In genomic region chr2:20675701-20676352, GRCh38 we compare ENCODE assay signal across 9 cellular contexts. TPM values are rescaled to one million over a fixed set of nuclear protein-coding genes. Genes with fewer than 3 reads are reported as not detected.
A peak's percentile ranks its signal among the peaks of the same experiment; 100 is the strongest.
DNase-seq lines count a peak whose midpoint lies in the region; ATAC-seq, FAIRE-seq and TF ChIP-seq lines count a peak whose summit lies in the region.
"Had no signal": no experiment of that assay in that cellular context is flagged by ENCODE, and none has a peak within 500 bp of the region (broad histone marks: within the 10 kb centered on the region; RNA-seq: fewer than 3 reads in every experiment).

No MANE protein-coding gene starts in this region.

- peak overlapping the region; percentile 32 for H3K27ac Mint-ChIP-seq in stimulated activated effector memory CD8-positive, alpha-beta T cell treated with anti-CD3 and anti-CD28 coated beads, Interleukin-12 subunit alpha, Interleukin-12 subunit beta, amount 100 ng/mL, for 72 hours

- 51% methylated on average over 6 of the region's 6 CpGs for WGBS in K562 (ENCODE audit: insufficient coverage, low coverage, missing lambda C conversion rate)

- TF ChIP-seq RAD21 in K562 (CRISPR knock-in tag; conservative IDR thresholded peaks at IDR 0.05 in 1 of 2, IDR thresholded peaks at IDR 0.05 in 1 of 2) = no peak

- H3K4me3 ChIP-seq in K562 = no peak overlapping the region
- H3K4me3 ChIP-seq in effector memory CD4-positive, alpha-beta T cell (ENCODE audit: insufficient read depth, low read depth, low read length, poor library complexity, severe bottlenecking) = no peak overlapping the region

- no peak overlapping the region for H2AFZ ChIP-seq in K562 (ENCODE audit: low read depth, low read length)

- no peaks in the 10 kb centered on the region; the same call in none of the 2 replicates for H4K20me1 ChIP-seq in K562 (replicated peaks; ENCODE audit: control insufficient read depth, insufficient read depth, low read length)

- H3K4me1 ChIP-seq in K562 (replicated peaks in 1 of 2; ENCODE audit: control insufficient read depth in 2 of 2, insufficient read depth in 2 of 2, low read length in 2 of 2) = peaks cover 0 to 7% of the 10 kb centered on the region in 2 experiments; a peak in 1 of 5 replicates
- H3K4me1 ChIP-seq in effector memory CD4-positive, alpha-beta T cell (ENCODE audit: control insufficient read depth, insufficient read depth, low read length, poor library complexity, severe bottlenecking) = no peaks in the 10 kb centered on the region

- H3K27me3 ChIP-seq in K562 (ENCODE audit: control insufficient read depth in 2 of 2, insufficient read depth in 2 of 2, low read length in 2 of 2) = peaks cover 9 to 34% of the 10 kb centered on the region in 2 experiments
- H3K27me3 ChIP-seq in effector memory CD4-positive, alpha-beta T cell (replicated peaks; ENCODE audit: control insufficient read depth, insufficient read depth, low read length, poor library complexity, severe bottlenecking) = peaks cover 12% of the 10 kb centered on the region

- no peak for TF ChIP-seq CTCF in K562 (IDR thresholded peaks at IDR 0.05 in 2 of 3, conservative IDR thresholded peaks at IDR 0.05 in 1 of 3; ENCODE audit: insufficient read depth in 2 of 3, low read depth in 1 of 3, low read length in 3 of 3)

- DNase-seq in K562 (ENCODE audit: extremely low read depth in 1 of 4, low spot score in 3 of 4) (no peak), GDM1 (lab: John Stamatoyannopoulos, UW) (no peak), NCI-H2196 (lab: John Stamatoyannopoulos, UW; ENCODE audit: unreplicated experiment) (no peak)
- DNase-seq in stimulated activated effector memory CD8-positive, alpha-beta T cell treated with anti-CD3 and anti-CD28 coated beads, Interleukin-12 subunit alpha, Interleukin-12 subunit beta, amount 100 ng/mL, for 72 hours (ENCODE audit: low spot score in 2 of 2) = no peak
- DNase-seq in effector memory CD4-positive, alpha-beta T cell = no peak

- no TSS peak for BruUV-seq in K562 (replicated peaks; lab: Mats Ljungman, UMichigan)

- in situ Hi-C loops in K562 (cut with MboI) = no loop called here

- H3K9ac ChIP-seq in K562 (ENCODE audit: insufficient read depth in 1 of 2, low read depth in 2 of 2, low read length in 2 of 2) = no peak overlapping the region

- H3K4me1 Mint-ChIP-seq in stimulated activated effector memory CD8-positive, alpha-beta T cell treated with anti-CD3 and anti-CD28 coated beads, Interleukin-12 subunit alpha, Interleukin-12 subunit beta, amount 100 ng/mL, for 72 hours = peaks cover 19% of the 10 kb centered on the region

- CTCF ChIA-PET in K562 (lab: Yijun Ruan, JAX; ENCODE audit: low intra/inter-chr PET ratio) = interaction anchor here (2.1 kb wide), 1 partner anchor 14 kb away, joined by 6 read pairs; no protein-coding TSS in a partner anchor

- intact Hi-C loops in K562 (cut with micrococcal nuclease) = no loop called here

- H3K9me3 Mint-ChIP-seq in stimulated activated effector memory CD8-positive, alpha-beta T cell treated with anti-CD3 and anti-CD28 coated beads, Interleukin-12 subunit alpha, Interleukin-12 subunit beta, amount 100 ng/mL, for 72 hours = no peaks in the 10 kb centered on the region

- TF ChIP-seq POLR2A in GM18505 (IDR thresholded peaks at IDR 0.05; ENCODE audit: borderline replicate concordance, extremely low read depth, insufficient read depth, insufficient read length) (no peak), K562 (conservative IDR thresholded peaks at IDR 0.05) (no peak)

- H3K4me2 ChIP-seq in K562 (ENCODE audit: insufficient read depth, low read length) = no peak overlapping the region

- no peaks in the 10 kb centered on the region for H3K9me1 ChIP-seq in K562 (ENCODE audit: control insufficient read depth, insufficient read depth, low read length)

- ATAC-seq in GM18505 (IDR thresholded peaks at IDR 0.05; ENCODE audit: unreplicated experiment) = peak; percentile 57
- peak; percentile 44 for ATAC-seq in GM21390 (IDR thresholded peaks at IDR 0.05; ENCODE audit: unreplicated experiment)
- peak; percentile 75 for ATAC-seq in HG03469 (IDR thresholded peaks at IDR 0.05; ENCODE audit: unreplicated experiment)
- ATAC-seq in K562 = peak; percentile 60
- ATAC-seq in stimulated activated effector memory CD8-positive, alpha-beta T cell treated with anti-CD3 and anti-CD28 coated beads, Interleukin-12 subunit alpha, Interleukin-12 subunit beta, amount 100 ng/mL, for 72 hours = peak; percentile 61

- H3K4me3 Mint-ChIP-seq in stimulated activated effector memory CD8-positive, alpha-beta T cell treated with anti-CD3 and anti-CD28 coated beads, Interleukin-12 subunit alpha, Interleukin-12 subunit beta, amount 100 ng/mL, for 72 hours = no peak overlapping the region

- no peak overlapping the region for H3K27ac ChIP-seq in K562 (ENCODE audit: extremely low read depth, low read depth, low read length)
- no peak overlapping the region for H3K27ac ChIP-seq in effector memory CD4-positive, alpha-beta T cell (ENCODE audit: insufficient read depth, low read length, poor library complexity, severe bottlenecking)

- TF ChIP-seq EP300 in K562 (IDR thresholded peaks at IDR 0.05; ENCODE audit: low read length) = no peak

- H3K36me3 Mint-ChIP-seq in stimulated activated effector memory CD8-positive, alpha-beta T cell treated with anti-CD3 and anti-CD28 coated beads, Interleukin-12 subunit alpha, Interleukin-12 subunit beta, amount 100 ng/mL, for 72 hours = peaks cover 2% of the 10 kb centered on the region

- H3K9me3 ChIP-seq in K562 (replicated peaks; ENCODE audit: control insufficient read depth, insufficient read depth, low read depth, low read length) = no peaks in the 10 kb centered on the region
- no peaks in the 10 kb centered on the region for H3K9me3 ChIP-seq in effector memory CD4-positive, alpha-beta T cell (ENCODE audit: control insufficient read depth, low read length)

- POLR2A ChIA-PET in K562 (lab: Yijun Ruan, JAX) = interaction anchor here (0.6 to 1.6 kb wide), 7 partner anchors 9 to 442 kb away, joined by 3 to 5 read pairs (median 3); partner anchors contain the start of gene GDF7

- no peak for FAIRE-seq in K562 (lab: Jason Lieb, UNC)

- H3K36me3 ChIP-seq in K562 (ENCODE audit: control insufficient read depth, insufficient read depth, low read length) = no peaks in the 10 kb centered on the region
- no peaks in the 10 kb centered on the region for H3K36me3 ChIP-seq in effector memory CD4-positive, alpha-beta T cell (ENCODE audit: control insufficient read depth, insufficient read depth, low read length)

- H3K79me2 ChIP-seq in K562 (ENCODE audit: control insufficient read depth, insufficient read depth, low read length) = no peaks in the 10 kb centered on the region

TF ChIP-seq in K562, 482 proteins besides CTCF, POLR2A, EP300 and RAD21:
- no peak for TF ChIP-seq ZBTB8A (IDR thresholded peaks at IDR 0.05; ENCODE audit: partially characterized antibody)
- peak; percentile 43; the same call in 1 of the 2 replicates for TF ChIP-seq POLR2G (IDR thresholded peaks at IDR 0.05; ENCODE audit: low read depth, low read length)
- no peak for TF ChIP-seq TAF1 (IDR thresholded peaks at IDR 0.05; ENCODE audit: control insufficient read depth, extremely low read depth, insufficient read depth, low read length, severe bottlenecking)
- no peak for TF ChIP-seq CBX5 (IDR thresholded peaks at IDR 0.05; ENCODE audit: borderline replicate concordance, low read depth)
- no peak for TF ChIP-seq KDM4B (IDR thresholded peaks at IDR 0.05; ENCODE audit: borderline replicate concordance in 2 of 2, low read depth in 1 of 2)
- TF ChIP-seq RBM22 (IDR thresholded peaks at IDR 0.05; ENCODE audit: low read depth, low read length, poor library complexity, severe bottlenecking) = peak; percentile 24
- TF ChIP-seq ZBTB7A (IDR thresholded peaks at IDR 0.05; ENCODE audit: borderline replicate concordance, control insufficient read depth, low read depth, low read length) = no peak
TF ChIP-seq in K562: peak in this region for 2.

RNA-seq across cellular contexts. Expression of gene GDF7, which starts 8.9 kb away (rescaled TPM):
- total RNA-seq in K562 (2011; cell fraction: chromatin; rRNA removed; ENCODE audit: low replicate concordance) = not detected in 2 replicates
- total RNA-seq in K562 (2011; cell fraction: nucleolus; rRNA removed) = not detected in 2 replicates
- not detected in 2 replicates for total RNA-seq in K562 (2011; cell fraction: nucleoplasm; rRNA removed)
- total RNA-seq in K562 (2014; rRNA removed) (not detected in 2 replicates), K562 (2014; rRNA removed; fragmentation: Illumina TruSeq; extraction: Trizol) (not detected in 2 replicates), K562 (2015; rRNA removed; fragmentation: Illumina TruSeq; extraction: Trizol) (not detected in 2 replicates), K562 (2021) (not detected in 2 replicates)
- polyA plus RNA-seq in K562 (2011; rRNA removed) (0.01 TPM in 1 of 2 replicates, not detected in the other), K562 (2014; fragmentation: Illumina TruSeq; extraction: Trizol) (not detected in 2 replicates), K562 (2014; fragmentation: Nextera tagmentation; extraction: Ambion mirVana) (under 1 TPM; 0.01 TPM), K562 (2014; rRNA removed) (0.01 TPM in 1 of 2 replicates, not detected in the other)
- polyA plus RNA-seq in K562 (2011; cell fraction: cytosol; rRNA removed) = 0.01 TPM in 1 of 2 replicates, not detected in the other
- 0.06 TPM in 1 of 2 replicates, not detected in the other for polyA plus RNA-seq in K562 (2011; cell fraction: nucleus; rRNA removed)
- 0.04 and 0.11 TPM in 2 replicates for polyA plus RNA-seq in K562 (2012)
- polyA minus RNA-seq in K562 (2011; rRNA and poly(A)+ RNA removed) = under 0.01 and 0.03 TPM in 2 replicates
- polyA minus RNA-seq in K562 (2011; cell fraction: cytosol; rRNA and poly(A)+ RNA removed) = 0.09 TPM in 1 of 2 replicates, not detected in the other
- polyA minus RNA-seq in K562 (2011; cell fraction: nucleus; rRNA and poly(A)+ RNA removed) = under 0.01 TPM in 1 of 2 replicates, not detected in the other
- total RNA-seq: epithelial cell of proximal tubule had no signal

RNA-seq across cellular contexts. Expression of gene HS1BP3, which starts 24.9 kb away (rescaled TPM):
- 4.8 and 13.7 TPM in 2 replicates for total RNA-seq in K562 (2011; cell fraction: chromatin; rRNA removed; ENCODE audit: low replicate concordance)
- 6.7 and 9.2 TPM in 2 replicates for total RNA-seq in K562 (2011; cell fraction: nucleolus; rRNA removed)
- total RNA-seq in K562 (2011; cell fraction: nucleoplasm; rRNA removed) = 8.7 and 9.6 TPM in 2 replicates
- total RNA-seq in K562 (2014; rRNA removed) (6.5 and 6.7 TPM in 2 replicates), K562 (2014; rRNA removed; fragmentation: Illumina TruSeq; extraction: Trizol) (2.0 and 3.5 TPM in 2 replicates), K562 (2015; rRNA removed; fragmentation: Illumina TruSeq; extraction: Trizol) (7.6 and 8.3 TPM in 2 replicates), K562 (2021) (7.4 and 7.5 TPM in 2 replicates)
- polyA plus RNA-seq in K562 (2011; rRNA removed) (3.0 and 6.5 TPM in 2 replicates), K562 (2014; fragmentation: Illumina TruSeq; extraction: Trizol) (5.9 and 6.9 TPM in 2 replicates), K562 (2014; fragmentation: Nextera tagmentation; extraction: Ambion mirVana) (under 1 TPM; 0.41 to 0.63 TPM), K562 (2014; rRNA removed) (5.9 and 6.2 TPM in 2 replicates)
- polyA plus RNA-seq in K562 (2011; cell fraction: cytosol; rRNA removed) = 3.3 and 4.1 TPM in 2 replicates
- 8.2 and 10.8 TPM in 2 replicates for polyA plus RNA-seq in K562 (2011; cell fraction: nucleus; rRNA removed)
- polyA plus RNA-seq in K562 (2012) = 7.9 and 28.0 TPM in 2 replicates
- polyA minus RNA-seq in K562 (2011; rRNA and poly(A)+ RNA removed) = 2.3 and 5.2 TPM in 2 replicates
- 2.2 and 6.9 TPM in 2 replicates for polyA minus RNA-seq in K562 (2011; cell fraction: cytosol; rRNA and poly(A)+ RNA removed)
- polyA minus RNA-seq in K562 (2011; cell fraction: nucleus; rRNA and poly(A)+ RNA removed) = 9.1 and 9.4 TPM in 2 replicates
